11 cellular contexts compared by ENCODE assay signal in genomic region chr12:39723831-39724230, GRCh38.
DNase-seq lines count a peak whose midpoint lies in the region; ATAC-seq and TF ChIP-seq lines count a peak whose summit lies in the region.
"Had no signal": no experiment of that assay in that cellular context is flagged by ENCODE, and none has a peak within 500 bp of the region (broad histone marks: within the 10 kb centered on the region; RNA-seq: fewer than 3 reads in every experiment).

No MANE protein-coding gene starts in this region.

- TF ChIP-seq CTCF in mammary epithelial cell (conservative IDR thresholded peaks at IDR 0.05 in 1 of 2, IDR thresholded peaks at IDR 0.05 in 1 of 2; ENCODE audit: extremely low read depth in 1 of 2, insufficient read depth in 1 of 2, low read depth in 1 of 2, low read length in 2 of 2): no peak

- H3K9ac ChIP-seq in mammary epithelial cell (ENCODE audit: insufficient read depth, low read length): no peak overlapping the region

- H3K4me1 ChIP-seq in mammary epithelial cell (ENCODE audit: insufficient read depth, low read length): peaks cover 7% of the 10 kb centered on the region
- H3K4me1 ChIP-seq: vagina had no signal

- H4K20me1 ChIP-seq in mammary epithelial cell (ENCODE audit: insufficient read depth, low read length): no peaks in the 10 kb centered on the region

- no peaks in the 10 kb centered on the region for H3K9me3 ChIP-seq in mammary epithelial cell (replicated peaks; ENCODE audit: insufficient read depth, low read length)
- H3K9me3 ChIP-seq: vagina had no signal

- H3K27ac ChIP-seq in mammary epithelial cell (ENCODE audit: insufficient read depth, low read depth, low read length): no peak overlapping the region
- H3K27ac ChIP-seq: vagina had no signal

- peak; percentile 39 for DNase-seq in SIG-M5 treated with dmso at 0.1 percent for 504 hours (lab: John Stamatoyannopoulos, UW; ENCODE audit: unreplicated experiment)
- DNase-seq in SIG-M5 (lab: John Stamatoyannopoulos, UW): no peak
- peak; percentile 56 for DNase-seq in NCI-H2171 (lab: John Stamatoyannopoulos, UW)
- peak; percentile 64 for DNase-seq in mammary epithelial cell
- peak; percentile 29 for DNase-seq in skeletal muscle cell (ENCODE audit: low read depth)
- DNase-seq: IMR-90, kidney glomerular epithelial cell had no signal

- H3K4me3 ChIP-seq in mammary epithelial cell (replicated peaks in 1 of 3; ENCODE audit: insufficient read depth in 1 of 3, low read depth in 2 of 3, low read length in 3 of 3) (no peak overlapping the region), skeletal muscle cell (ENCODE audit: low read depth, low read length) (no peak overlapping the region)
- H3K4me3 ChIP-seq: vagina had no signal

- WGBS in mammary epithelial cell (ENCODE audit: low coverage, missing lambda C conversion rate): 43% methylated on average over 5 of the region's 6 CpGs

- H2AFZ ChIP-seq in mammary epithelial cell (ENCODE audit: low read depth, low read length): no peak overlapping the region

- CTCF ChIA-PET in mammary epithelial cell (lab: Charles Lee; ENCODE audit: low non-redundant PET): no interaction called here

- dilution Hi-C loops in mammary epithelial cell (cut with HindIII; ENCODE audit: low sequenced_read_pairs): no loop called here

- no peaks in the 10 kb centered on the region for H3K36me3 ChIP-seq in mammary epithelial cell (ENCODE audit: insufficient read depth, low read length)
- H3K36me3 ChIP-seq: vagina had no signal

- intact Hi-C loops in mammary epithelial cell (cut with micrococcal nuclease): no loop called here

- no peak overlapping the region for H3K4me2 ChIP-seq in mammary epithelial cell (ENCODE audit: insufficient read depth, low read depth, low read length)

- no TSS peak for BruUV-seq in mammary epithelial cell (replicated peaks; lab: Mats Ljungman, UMichigan)

- no peaks in the 10 kb centered on the region for H3K79me2 ChIP-seq in mammary epithelial cell (ENCODE audit: insufficient read depth, low read length)

- no peak for ATAC-seq in GM19467 (IDR thresholded peaks at IDR 0.05; ENCODE audit: unreplicated experiment)
- ATAC-seq in HG03354 (IDR thresholded peaks at IDR 0.05; ENCODE audit: poor library complexity, severe bottlenecking, unreplicated experiment): no peak
- ATAC-seq in GM21515 (IDR thresholded peaks at IDR 0.05; ENCODE audit: unreplicated experiment): no peak

- in situ Hi-C loops in mammary epithelial cell (cut with MboI; ENCODE audit: low sequenced_read_pairs in 2 of 2): no loop called here

- H3K27me3 ChIP-seq in mammary epithelial cell (ENCODE audit: insufficient read depth, low read length): no peaks in the 10 kb centered on the region
- H3K27me3 ChIP-seq: vagina had no signal
